In the genomic region with DNA sequence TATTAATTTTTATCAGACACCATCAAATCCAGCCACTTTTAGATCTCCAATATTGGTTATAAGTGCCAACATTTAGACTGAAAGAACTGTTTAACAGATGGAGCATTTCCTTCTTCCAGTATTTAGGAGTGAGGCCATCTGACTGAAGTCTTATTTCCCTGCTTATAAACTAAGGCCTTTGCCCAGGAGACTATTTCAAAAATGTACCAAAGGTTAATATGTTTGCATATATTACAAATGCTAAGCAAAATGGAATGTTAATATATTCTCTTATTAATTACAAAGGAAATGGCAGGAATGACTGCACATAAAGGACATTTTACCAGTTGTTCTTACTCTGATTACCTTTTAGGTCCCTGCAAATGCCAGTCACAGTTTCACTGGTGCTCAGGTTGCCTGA, we compare ENCODE assay signal across 25 cellular contexts.
"Had no signal": no experiment of that assay in that cellular context is flagged by ENCODE, and none has a peak within 500 bp of the region (broad histone marks: within the 10 kb centered on the region; RNA-seq: fewer than 3 reads in every experiment).

No MANE protein-coding gene starts in this region.

- H3K27ac Mint-ChIP-seq: activated CD4-positive, alpha-beta T cell treated with anti-CD3 and anti-CD28 coated beads for 36 hours; activated CD8-positive, alpha-beta memory T cell treated with anti-CD3 and anti-CD28 coated beads, Interleukin-2, amount 10 ng/mL, durations not matched to agents 7 days and 5 days; activated CD8-positive, alpha-beta T cell treated with anti-CD3 and anti-CD28 coated beads, Interleukin-2, amount 10 ng/mL, durations not matched to agents 7 days and 5 days; activated naive CD8-positive, alpha-beta T cell; activated T-cell treated with anti-CD3 and anti-CD28 coated beads, Interleukin-2, amount 50 U/mL, for 72 hours; naive thymus-derived CD4-positive, alpha-beta T cell; stimulated activated naive B cell treated with anti-CD40 and anti-IgM and Interleukin-4, amounts not matched to agents 10 μg/mL and 1 μg/mL and 100 μg/mL, for 72 hours had no signal

- H3K4me2 ChIP-seq: smooth muscle cell had no signal

- DNase-seq: activated CD4-positive, alpha-beta T cell treated with anti-CD3 and anti-CD28 coated beads for 36 hours; activated CD4-positive, CD25-positive, alpha-beta regulatory T cell; activated CD8-positive, alpha-beta memory T cell treated with anti-CD3 and anti-CD28 coated beads, Interleukin-2, amount 10 ng/mL, durations not matched to agents 7 days and 5 days; activated CD8-positive, alpha-beta T cell treated with anti-CD3 and anti-CD28 coated beads, Interleukin-2, amount 10 ng/mL, durations not matched to agents 7 days and 5 days; activated naive CD4-positive, alpha-beta T cell treated with Interleukin-2 at 50 U/mL for 16 hours; activated T-cell treated with anti-CD3 and anti-CD28 coated beads, Interleukin-2, amount 50 U/mL, for 72 hours; anterior cingulate cortex; brain microvascular endothelial cell; cortex of kidney; foreskin melanocyte; midbrain; naive thymus-derived CD4-positive, alpha-beta T cell; pancreas; sigmoid colon; stimulated activated CD4-positive, alpha-beta T cell treated with anti-CD3 and anti-CD28 coated beads, Interleukin-1b, Interleukin-23, amount 100 ng/mL, for 48 hours; stimulated activated CD4-positive, alpha-beta T cell treated with anti-CD3 and anti-CD28 coated beads, Interleukin-4, amount 100 ng/mL, for 4 hours; stimulated activated CD8-positive, alpha-beta memory T cell treated with anti-CD3 and anti-CD28 coated beads, Interleukin-4, amount 100 ng/mL, for 48 hours; stimulated activated naive B cell treated with anti-CD40 and anti-IgM and Interleukin-4, amounts not matched to agents 10 μg/mL and 1 μg/mL and 100 μg/mL, for 72 hours; stomach had no signal

- H3K27ac ChIP-seq: brain microvascular endothelial cell, pancreas, prostate gland, sigmoid colon, stomach, suprapubic skin, tibial nerve had no signal

- H3K4me3 Mint-ChIP-seq: activated CD4-positive, alpha-beta T cell treated with anti-CD3 and anti-CD28 coated beads for 36 hours; activated CD8-positive, alpha-beta memory T cell treated with anti-CD3 and anti-CD28 coated beads, Interleukin-2, amount 10 ng/mL, durations not matched to agents 7 days and 5 days; activated CD8-positive, alpha-beta T cell treated with anti-CD3 and anti-CD28 coated beads, Interleukin-2, amount 10 ng/mL, durations not matched to agents 7 days and 5 days; activated naive CD8-positive, alpha-beta T cell; activated T-cell treated with anti-CD3 and anti-CD28 coated beads, Interleukin-2, amount 50 U/mL, for 72 hours; naive thymus-derived CD4-positive, alpha-beta T cell; stimulated activated naive B cell treated with anti-CD40 and anti-IgM and Interleukin-4, amounts not matched to agents 10 μg/mL and 1 μg/mL and 100 μg/mL, for 72 hours had no signal

- H3K4me1 ChIP-seq: prostate gland, suprapubic skin, tibial nerve had no signal

- H3K9me3 ChIP-seq: pancreas, prostate gland, sigmoid colon, stomach, suprapubic skin, tibial nerve had no signal

- H3K27me3 Mint-ChIP-seq: activated CD4-positive, alpha-beta T cell treated with anti-CD3 and anti-CD28 coated beads for 36 hours; activated CD8-positive, alpha-beta memory T cell treated with anti-CD3 and anti-CD28 coated beads, Interleukin-2, amount 10 ng/mL, durations not matched to agents 7 days and 5 days; activated naive CD8-positive, alpha-beta T cell; naive thymus-derived CD4-positive, alpha-beta T cell; stimulated activated naive B cell treated with anti-CD40 and anti-IgM and Interleukin-4, amounts not matched to agents 10 μg/mL and 1 μg/mL and 100 μg/mL, for 72 hours had no signal

- ATAC-seq: activated CD4-positive, alpha-beta T cell treated with anti-CD3 and anti-CD28 coated beads for 36 hours; activated CD8-positive, alpha-beta memory T cell treated with anti-CD3 and anti-CD28 coated beads, Interleukin-2, amount 10 ng/mL, durations not matched to agents 7 days and 5 days; activated CD8-positive, alpha-beta T cell treated with anti-CD3 and anti-CD28 coated beads, Interleukin-2, amount 10 ng/mL, durations not matched to agents 7 days and 5 days; activated T-cell treated with anti-CD3 and anti-CD28 coated beads, Interleukin-2, amount 50 U/mL, for 72 hours; esophagus mucosa; naive thymus-derived CD4-positive, alpha-beta T cell; stimulated activated naive B cell treated with anti-CD40 and anti-IgM and Interleukin-4, amounts not matched to agents 10 μg/mL and 1 μg/mL and 100 μg/mL, for 72 hours had no signal

- FAIRE-seq: pancreas had no signal

- H3K27me3 ChIP-seq: brain microvascular endothelial cell, pancreas, sigmoid colon, stomach, suprapubic skin, tibial nerve had no signal

- H3K36me3 ChIP-seq: brain microvascular endothelial cell, pancreas, prostate gland, sigmoid colon, stomach, suprapubic skin, tibial nerve had no signal

- H3K4me3 ChIP-seq: pancreas, prostate gland, sigmoid colon, smooth muscle cell, stomach, suprapubic skin, tibial nerve had no signal

- H3K4me1 Mint-ChIP-seq: activated CD4-positive, alpha-beta T cell treated with anti-CD3 and anti-CD28 coated beads for 36 hours; activated CD8-positive, alpha-beta memory T cell treated with anti-CD3 and anti-CD28 coated beads, Interleukin-2, amount 10 ng/mL, durations not matched to agents 7 days and 5 days had no signal
